In the genomic region with DNA sequence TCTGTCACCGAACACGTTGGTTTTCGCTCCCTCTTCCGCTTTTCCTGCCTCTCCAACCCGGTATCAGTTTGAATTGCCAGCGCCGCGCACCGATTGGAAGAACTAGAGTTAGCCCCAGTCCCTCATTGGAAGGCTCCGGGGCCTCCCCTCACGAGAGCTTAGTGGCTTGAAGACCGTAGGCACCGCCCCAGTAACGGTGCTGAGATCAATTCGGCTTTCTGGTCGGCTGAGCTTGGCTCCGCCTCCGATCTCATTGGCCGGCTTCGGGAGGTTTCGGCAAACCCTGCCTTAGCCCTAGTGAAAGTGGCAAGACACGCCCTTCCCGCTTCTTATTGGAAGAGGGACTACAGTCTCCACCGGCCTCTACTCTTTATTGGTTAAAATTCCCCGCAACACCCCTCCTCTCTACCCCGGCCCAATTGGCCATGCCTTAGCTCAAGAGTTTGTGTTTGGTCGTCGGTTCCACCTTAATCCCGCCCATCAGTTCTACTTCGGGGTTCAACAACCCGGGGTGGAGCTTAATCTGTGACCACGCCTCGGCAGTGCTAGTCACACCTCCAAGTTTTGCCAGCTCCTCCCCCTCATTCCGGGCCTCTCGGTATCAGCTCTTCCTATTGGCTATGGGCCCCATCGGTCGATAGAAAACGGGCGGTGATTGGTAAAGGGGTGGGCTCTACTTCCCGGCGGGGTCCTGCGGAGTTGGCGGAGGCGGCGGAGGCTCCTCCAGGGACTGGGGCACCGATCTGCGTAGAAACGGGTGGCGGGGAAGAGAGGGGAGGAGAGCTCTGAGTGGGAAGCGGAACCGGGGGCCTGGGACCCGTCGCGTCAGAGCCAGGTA, we compare ENCODE assay signal across 8 cellular contexts. TPM values are rescaled to one million over a fixed set of nuclear protein-coding genes. Genes with fewer than 3 reads are reported as not detected.
DNase-seq lines count a peak whose midpoint lies in the region; ATAC-seq and TF ChIP-seq lines count a peak whose summit lies in the region.
"Not testable (repeated sequence)": the region's sequence is repeated elsewhere in the genome, so short reads cannot be mapped to it uniquely, and the experiment has no call there.

A gene (minus strand): TSS at position 51 of the 838 bp plus-strand sequence. CDS start 851 bp downstream, outside the sequence.
A gene (plus strand): TSS at position 686 of the 838 bp plus-strand sequence. CDS start 2,472 bp downstream, outside the sequence.

- peak in 1 of 2 donors; percentile 82 for TF ChIP-seq EP300 in tibial nerve (IDR thresholded peaks at IDR 0.05)

- ATAC-seq in HG02798 (IDR thresholded peaks at IDR 0.05; ENCODE audit: poor library complexity, unreplicated experiment) (peak; percentile 89), Right ventricle myocardium superior (ENCODE audit: poor library complexity) (peak; percentile 89)

- peak within 1 kb of the TSS; percentile 87 for H3K27ac Mint-ChIP-seq in activated naive CD8-positive, alpha-beta T cell

- not testable (repeated sequence) for TF ChIP-seq CTCF in GM12865 (IDR thresholded peaks at IDR 0.05; ENCODE audit: insufficient read depth, low read depth, low read length, missing control alignments); parathyroid adenoma (IDR thresholded peaks at IDR 0.05); tibial nerve (IDR thresholded peaks at IDR 0.05)

- TF ChIP-seq POLR2A in tibial nerve (IDR thresholded peaks at IDR 0.05), result peak; percentile 53 to 77

- not testable (repeated sequence) for H3K27ac ChIP-seq in parathyroid adenoma
- peak within 1 kb of the TSS in 3 of 4 donors; percentile 75 to 83 (median 76) for H3K27ac ChIP-seq in tibial nerve

- not testable (repeated sequence) for H3K27me3 ChIP-seq in parathyroid adenoma (ENCODE audit: control insufficient read depth, insufficient read depth, low read length); tibial nerve

- WGBS in tibial nerve, 2 donors, result 0% methylated on average over 16 to 28 of the region's 54 CpGs

- not testable (repeated sequence) for H3K27me3 Mint-ChIP-seq in activated naive CD8-positive, alpha-beta T cell

- not testable (repeated sequence) for H3K4me2 ChIP-seq in parathyroid adenoma (ENCODE audit: low read length)

- not testable (repeated sequence) for H3K36me3 ChIP-seq in parathyroid adenoma (ENCODE audit: control insufficient read depth, insufficient read depth, low read length); tibial nerve

- H3K9me3 ChIP-seq in parathyroid adenoma (ENCODE audit: control insufficient read depth, low read length); tibial nerve: not testable (repeated sequence)

- H3K9ac ChIP-seq in parathyroid adenoma, result not testable (repeated sequence)

- H3K36me3 Mint-ChIP-seq in activated naive CD8-positive, alpha-beta T cell, result not testable (repeated sequence)

- peak within 1 kb of the TSS; percentile 57 for H3K4me3 ChIP-seq in GM12865 (ENCODE audit: low read depth, low read length)
- peak within 1 kb of the TSS; percentile 27 for H3K4me3 ChIP-seq in parathyroid adenoma (ENCODE audit: low read depth, low read length)
- H3K4me3 ChIP-seq in tibial nerve, result peak within 1 kb of the TSS; percentile 20 to 53 (median 34)

- H3K4me1 Mint-ChIP-seq in activated naive CD8-positive, alpha-beta T cell (ENCODE audit: low read depth), result not testable (repeated sequence)

- DNase-seq in GM12865 (ENCODE audit: low read depth), result peak; percentile 97
- peak; percentile 97 for DNase-seq in NCI-H1436 (lab: John Stamatoyannopoulos, UW)
- peak; percentile 84 to 94 for DNase-seq in SW 1271 (lab: John Stamatoyannopoulos, UW)
- peak; percentile 93 for DNase-seq in Right ventricle myocardium superior
- peak; percentile 90 to 94 for DNase-seq in tibial nerve (ENCODE audit: low spot score in 2 of 2)

- peak within 1 kb of the TSS; percentile 92 for H3K4me3 Mint-ChIP-seq in activated naive CD8-positive, alpha-beta T cell

- not testable (repeated sequence) for H2AFZ ChIP-seq in parathyroid adenoma

- not testable (repeated sequence) for H3K79me2 ChIP-seq in parathyroid adenoma

- not testable (repeated sequence) for H3K9me3 Mint-ChIP-seq in activated naive CD8-positive, alpha-beta T cell (ENCODE audit: low read depth)

- intact Hi-C loops in Right ventricle myocardium superior (cut with DNase I), result not testable (repeated sequence)

- not testable (repeated sequence) for H3K4me1 ChIP-seq in parathyroid adenoma, tibial nerve

RNA-seq across cellular contexts. Expression of the first gene that starts in this region (rescaled TPM):
- not detected for total RNA-seq in Right ventricle myocardium superior
- total RNA-seq in tibial nerve, result 1 to 10 TPM in 3 of 4 donors, under 1 TPM in 1; 0.66 to 1.3 (median 1.2) TPM

RNA-seq across cellular contexts. Expression of the second gene that starts in this region (rescaled TPM):
- total RNA-seq in Right ventricle myocardium superior, result 10.8 TPM
- total RNA-seq in tibial nerve, result 10 to 100 TPM; 42.0 to 70.4 (median 50.8) TPM
